In the genomic region with DNA sequence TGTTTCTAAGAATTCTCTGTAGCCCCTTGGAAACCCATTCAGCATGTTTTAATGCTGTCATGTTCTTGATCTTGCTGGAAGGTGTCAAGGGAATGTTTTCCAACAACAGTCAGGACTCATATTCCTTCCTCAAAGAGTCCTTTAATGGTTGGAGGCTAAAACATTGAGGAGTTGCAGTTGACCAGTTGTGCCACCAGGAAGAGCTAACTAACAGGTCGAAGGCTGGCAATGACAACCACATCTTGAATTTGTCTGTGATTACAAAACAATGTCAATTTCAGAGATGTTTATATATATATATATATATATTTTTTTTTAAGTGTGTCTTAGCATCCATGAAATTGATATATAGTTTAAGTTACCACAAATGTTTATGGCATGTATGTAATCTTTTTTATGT, we compare ENCODE assay signal across 15 cellular contexts.
A peak's percentile ranks its signal among the peaks of the same experiment; 100 is the strongest.
DNase-seq lines count a peak whose midpoint lies in the region; ATAC-seq, FAIRE-seq and TF ChIP-seq lines count a peak whose summit lies in the region.
"Had no signal": no experiment of that assay in that cellular context is flagged by ENCODE, and none has a peak within 500 bp of the region (broad histone marks: within the 10 kb centered on the region; RNA-seq: fewer than 3 reads in every experiment).

No MANE protein-coding gene starts in this region.

- intact Hi-C loops in spleen (cut with DNase I; ENCODE audit: low total_unique reads): no loop called here

- H3K27ac ChIP-seq in H1 (ENCODE audit: low read depth, low read length): no peak overlapping the region
- H3K27ac ChIP-seq in spleen: no peak overlapping the region
- H3K27ac ChIP-seq: epithelial cell of prostate, neutrophil had no signal

- peak; percentile 84 for FAIRE-seq in H1 (lab: Jason Lieb, UNC)

- CTCF ChIA-PET in H1 (lab: Charles Lee; ENCODE audit: partially characterized antibody): interaction anchor here (0.6 to 5.2 kb wide), 14 partner anchors 9 to 325 kb away, joined by 3 to 98 read pairs (median 4); no protein-coding TSS in a partner anchor

- H3K36me3 ChIP-seq in Loucy (ENCODE audit: insufficient read depth, low read length): no peaks in the 10 kb centered on the region
- no peaks in the 10 kb centered on the region for H3K36me3 ChIP-seq in H1 (ENCODE audit: control insufficient read depth in 2 of 4, insufficient read depth in 4 of 4, low read length in 3 of 4)
- H3K36me3 ChIP-seq in spleen: no peaks in the 10 kb centered on the region
- H3K36me3 ChIP-seq: neutrophil had no signal

- H2BK15ac ChIP-seq in H1 (ENCODE audit: low read length): no peak overlapping the region

- 75% methylated on average over 1 of the region's 1 CpG; no CpG with 5 or more reads in 1 of the 2 experiments for WGBS in H1 (ENCODE audit: extremely low coverage in 1 of 2, insufficient coverage in 1 of 2, insufficient read length in 1 of 2, insufficient replicate concordance in 2 of 2, low coverage in 1 of 2, low lambda C conversion rate in 2 of 2, missing lambda C conversion rate in 1 of 2), 2 experiments
- 48 to 83% (median 61%) methylated on average over 1 of the region's 1 CpG for WGBS in spleen, 5 donors

- H3K4me1 ChIP-seq in Loucy (ENCODE audit: insufficient read depth, low read length, poor library complexity, severe bottlenecking) (no peaks in the 10 kb centered on the region), H1 (replicated peaks in 1 of 4; ENCODE audit: control insufficient read depth in 3 of 4, insufficient read depth in 4 of 4, low read length in 3 of 4) (peaks cover 0 to 9% (median 2%) of the 10 kb centered on the region in 4 experiments; a peak in 4 of 7 replicates), spleen (peaks cover 0 to 14% (median 9%) of the 10 kb centered on the region in 6 donors)

- no peak overlapping the region for H2BK12ac ChIP-seq in H1 (ENCODE audit: low read depth, low read length)

- no peak overlapping the region for H3K23ac ChIP-seq in H1 (ENCODE audit: insufficient read length)

- H4K20me1 ChIP-seq in Loucy (ENCODE audit: insufficient read depth, low read length, poor library complexity, severe bottlenecking) (no peaks in the 10 kb centered on the region), H1 (replicated peaks in 1 of 2; ENCODE audit: control insufficient read depth in 1 of 2, insufficient read depth in 2 of 2, low read length in 2 of 2) (no peaks in the 10 kb centered on the region)

- H3K18ac ChIP-seq in H1 (ENCODE audit: extremely low read depth, low read length): no peak overlapping the region

- TF ChIP-seq RAD21 in H1 (IDR thresholded peaks at IDR 0.05 in 1 of 2, conservative IDR thresholded peaks at IDR 0.05 in 1 of 2; ENCODE audit: low read depth in 2 of 2, low read length in 2 of 2): peak; percentile 50 to 51

- H3K27me3 ChIP-seq in Loucy (ENCODE audit: insufficient read depth, low read length, poor library complexity, severe bottlenecking) (no peaks in the 10 kb centered on the region), H1 (replicated peaks in 1 of 4; ENCODE audit: control insufficient read depth in 3 of 4, extremely low read depth in 1 of 4, insufficient read depth in 3 of 4, low read length in 3 of 4) (no peaks in the 10 kb centered on the region), spleen (replicated peaks in 1 of 7) (no peaks in the 10 kb centered on the region)
- H3K27me3 ChIP-seq: neutrophil had no signal

- H3K9me3 ChIP-seq in Loucy (ENCODE audit: insufficient read depth, low read depth, low read length) (no peaks in the 10 kb centered on the region), H1 (ENCODE audit: insufficient read depth in 2 of 2, low read depth in 1 of 2, low read length in 1 of 2) (no peaks in the 10 kb centered on the region), spleen (no peaks in the 10 kb centered on the region)
- H3K9me3 ChIP-seq: neutrophil had no signal

- H3K9me2 ChIP-seq in Loucy (replicated peaks; ENCODE audit: low read depth, low read length): no peaks in the 10 kb centered on the region

- H2BK120ac ChIP-seq in H1 (replicated peaks; ENCODE audit: low read depth, low read length): no peak overlapping the region

- no peak overlapping the region for H2BK20ac ChIP-seq in H1 (ENCODE audit: low read length)

- H4K91ac ChIP-seq in H1 (replicated peaks; ENCODE audit: insufficient read length, low read length): no peak overlapping the region

- no peaks in the 10 kb centered on the region for H3K79me1 ChIP-seq in H1 (ENCODE audit: low read depth, low read length)

- H3K4me2 ChIP-seq in Loucy (ENCODE audit: low read depth, low read length, poor library complexity, severe bottlenecking): no peak overlapping the region
- H3K4me2 ChIP-seq in H1 (ENCODE audit: insufficient read depth in 1 of 2, low read depth in 2 of 2, low read length in 2 of 2): no peak overlapping the region

- ATAC-seq in GM19328 (IDR thresholded peaks at IDR 0.05; ENCODE audit: unreplicated experiment): no peak

- H3F3A ChIP-seq in Loucy (ENCODE audit: low read depth): no peaks in the 10 kb centered on the region

- H3K4ac ChIP-seq in H1 (replicated peaks; ENCODE audit: insufficient read length, low read depth, low read length): no peak overlapping the region

- TF ChIP-seq CTCF in Loucy (conservative IDR thresholded peaks at IDR 0.05; ENCODE audit: low read length) (peak; percentile 36), H1 (IDR thresholded peaks at IDR 0.05; ENCODE audit: control extremely low read depth in 1 of 3, insufficient read depth in 1 of 3, low read depth in 1 of 3, low read length in 3 of 3) (peak in 2 of 3 experiments; percentile 36 to 52; a peak in 2 of 4 replicates), spleen (IDR thresholded peaks at IDR 0.05 in 8 of 11, conservative IDR thresholded peaks at IDR 0.05 in 3 of 11) (no peak)

- H4K5ac ChIP-seq in H1 (ENCODE audit: insufficient read length, low read depth, low read length): no peak overlapping the region

- no peaks in the 10 kb centered on the region for H3K23me2 ChIP-seq in H1 (ENCODE audit: low read depth, low read length)

- H3K79me2 ChIP-seq in Loucy (ENCODE audit: insufficient read depth, low read length) (no peaks in the 10 kb centered on the region), H1 (ENCODE audit: control insufficient read depth in 1 of 2, insufficient read depth in 2 of 2, low read length in 2 of 2) (no peaks in the 10 kb centered on the region)

- DNase-seq in COLO829 (ENCODE audit: low spot score): peak; percentile 39
- DNase-seq in H1 (ENCODE audit: low read depth in 1 of 2, low spot score in 2 of 2): no peak
- peak; percentile 11 for DNase-seq in myocyte (ENCODE audit: low read depth)
- DNase-seq in activated CD4-positive, alpha-beta T cell treated with anti-CD3 and anti-CD28 coated beads, Interleukin-2, amount 50 U/mL, for 4 hours: no peak
- no peak for DNase-seq in activated naive CD4-positive, alpha-beta T cell treated with anti-CD3 and anti-CD28 coated beads, Interleukin-2, amount 50 U/mL, for 16 hours
- DNase-seq in spleen: no peak
- DNase-seq: anterior cingulate cortex; EL; NCI-H187; stimulated activated naive CD4-positive, alpha-beta T cell treated with Interleukin-2 at 50 U/mL for 16 hours; T-helper 9 cell had no signal

- no peak overlapping the region for H2AFZ ChIP-seq in Loucy (ENCODE audit: low read length)
- H2AFZ ChIP-seq in H1 (ENCODE audit: low read length): no peak overlapping the region

- H3K56ac ChIP-seq in H1 (replicated peaks; ENCODE audit: insufficient read length, low read depth, low read length): no peak overlapping the region

- H3K14ac ChIP-seq in H1 (ENCODE audit: insufficient read length): no peak overlapping the region

- POLR2A ChIA-PET in H1 (lab: Charles Lee; ENCODE audit: partially characterized antibody): interaction anchor here (1.6 kb wide), 1 partner anchor 10 kb away, joined by 3 read pairs; no protein-coding TSS in a partner anchor

- H4K8ac ChIP-seq in H1 (ENCODE audit: extremely low read depth, insufficient read depth, low read length): no peak overlapping the region

- H2BK5ac ChIP-seq in H1 (ENCODE audit: low read depth, low read length): no peak overlapping the region

- no peak for TF ChIP-seq POLR2A in H1 (IDR thresholded peaks at IDR 0.05; ENCODE audit: control extremely low read depth in 1 of 2, low read depth in 2 of 2, low read length in 2 of 2)
- TF ChIP-seq POLR2A in spleen (IDR thresholded peaks at IDR 0.05): no peak

- H3K4me3 ChIP-seq in Loucy (ENCODE audit: low read length, poor library complexity, severe bottlenecking) (no peak overlapping the region), H1 (ENCODE audit: extremely low read depth in 1 of 4, insufficient read depth in 2 of 4, low read depth in 3 of 4, low read length in 4 of 4) (no peak overlapping the region), spleen (no peak overlapping the region)

- no peak overlapping the region for H2AK5ac ChIP-seq in H1 (ENCODE audit: low read depth, low read length)

- H3K9ac ChIP-seq in Loucy (ENCODE audit: low read depth, low read length, poor library complexity, severe bottlenecking) (no peak overlapping the region), H1 (replicated peaks in 1 of 4; ENCODE audit: extremely low read depth in 1 of 4, low read depth in 3 of 4, low read length in 3 of 4) (no peak overlapping the region)

- no peak for TF ChIP-seq EP300 in H1 (IDR thresholded peaks at IDR 0.05; ENCODE audit: borderline replicate concordance in 1 of 2, low read depth in 2 of 2, low read length in 2 of 2)

TF ChIP-seq in H1, 55 proteins besides CTCF, POLR2A, EP300 and RAD21 (continues in another document):
- no peak for TF ChIP-seq NRF1 (IDR thresholded peaks at IDR 0.05; ENCODE audit: low read depth, low read length)
- TF ChIP-seq JUN (IDR thresholded peaks at IDR 0.05; ENCODE audit: low read depth, low read length): no peak
- TF ChIP-seq, protein P1, sequence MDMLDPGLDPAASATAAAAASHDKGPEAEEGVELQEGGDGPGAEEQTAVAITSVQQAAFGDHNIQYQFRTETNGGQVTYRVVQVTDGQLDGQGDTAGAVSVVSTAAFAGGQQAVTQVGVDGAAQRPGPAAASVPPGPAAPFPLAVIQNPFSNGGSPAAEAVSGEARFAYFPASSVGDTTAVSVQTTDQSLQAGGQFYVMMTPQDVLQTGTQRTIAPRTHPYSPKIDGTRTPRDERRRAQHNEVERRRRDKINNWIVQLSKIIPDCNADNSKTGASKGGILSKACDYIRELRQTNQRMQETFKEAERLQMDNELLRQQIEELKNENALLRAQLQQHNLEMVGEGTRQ (IDR thresholded peaks at IDR 0.05; ENCODE audit: low read length): no peak
- no peak for TF ChIP-seq TAF7 (optimal IDR thresholded peaks at IDR 0.05; ENCODE audit: borderline replicate concordance, low read depth, low read length)
- no peak for TF ChIP-seq KDM1A (IDR thresholded peaks at IDR 0.05; ENCODE audit: borderline replicate concordance, low read length)
- no peak for TF ChIP-seq MAFK (IDR thresholded peaks at IDR 0.05; ENCODE audit: low read depth, low read length)
- no peak for TF ChIP-seq FOSL1 (IDR thresholded peaks at IDR 0.05; ENCODE audit: insufficient read depth, low read depth, low read length)
- TF ChIP-seq GABPA (IDR thresholded peaks at IDR 0.05; ENCODE audit: borderline replicate concordance, insufficient read depth, low read length): no peak
- TF ChIP-seq HDAC2 (IDR thresholded peaks at IDR 0.05; ENCODE audit: borderline replicate concordance in 1 of 2, low read depth in 2 of 2, low read length in 2 of 2): no peak

Comparison
In these comparisons a context has a peak if more than half of its experiments do, and no peak if none do; other contexts are left out.
1. DNase-seq: peak in COLO829 (single experiment) and myocyte (single experiment); none in H1 (0 of 2), activated CD4-positive, alpha-beta T cell treated with anti-CD3 and anti-CD28 coated beads, Interleukin-2, amount 50 U/mL, for 4 hours (0 of 2), activated naive CD4-positive, alpha-beta T cell treated with anti-CD3 and anti-CD28 coated beads, Interleukin-2, amount 50 U/mL, for 16 hours (single experiment) and spleen (single experiment).
2. CTCF ChIP-seq: peak in Loucy (single experiment) and H1 (2 of 3); none in spleen (0 of 11).